Comparison of ENCODE assay signal across 8 cellular contexts in the genomic region with DNA sequence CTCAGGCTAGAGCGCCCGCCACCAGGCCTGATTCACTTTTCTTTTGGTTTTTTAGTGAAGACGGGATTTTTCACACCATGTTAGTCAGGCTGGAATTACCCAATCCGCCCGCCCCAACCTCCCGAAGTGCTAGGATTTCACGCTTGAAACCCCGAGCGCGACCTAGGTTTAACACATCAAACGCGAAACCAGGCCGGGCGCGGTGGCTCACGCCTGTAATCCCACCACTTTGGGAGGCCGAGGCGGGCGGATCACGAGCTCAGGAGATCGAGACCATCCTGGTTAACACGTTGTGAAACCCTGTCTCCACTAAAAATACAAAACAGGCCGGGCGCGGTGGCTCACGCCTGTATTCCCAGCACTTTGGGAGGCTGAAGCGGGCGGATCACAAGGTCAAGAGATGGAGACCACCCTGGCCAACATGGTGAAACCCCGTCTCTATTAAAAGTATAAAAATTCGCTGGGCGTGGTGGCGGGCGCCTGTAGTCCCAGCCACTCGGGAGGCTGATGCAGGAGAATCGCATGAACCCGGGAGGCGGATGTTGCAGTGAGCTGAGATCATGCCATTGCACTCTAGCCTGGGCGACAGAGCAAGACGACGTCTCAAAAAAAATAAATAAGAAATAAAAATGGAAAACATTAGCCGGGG. TPM values are rescaled to one million over a fixed set of nuclear protein-coding genes. Genes with fewer than 3 reads are reported as not detected.
DNase-seq lines count a peak whose midpoint lies in the region; ATAC-seq and TF ChIP-seq lines count a peak whose summit lies in the region.
"Not testable (repeated sequence)": the region's sequence is repeated elsewhere in the genome, so short reads cannot be mapped to it uniquely, and the experiment has no call there.

No MANE protein-coding gene starts in this region.

- not testable (repeated sequence) for H3K4ac ChIP-seq in mesenchymal stem cell (ENCODE audit: low read depth in 1 of 2, low read length in 2 of 2)

- H3K79me2 ChIP-seq in SK-N-SH (ENCODE audit: insufficient read depth), result peaks cover 33% of the 10 kb centered on the region

- H3K4me1 ChIP-seq in SK-N-SH (ENCODE audit: control insufficient read depth in 1 of 2, insufficient read depth in 2 of 2, low read depth in 1 of 2, low read length in 1 of 2) (peaks cover 13 to 15% of the 10 kb centered on the region in 2 experiments; a peak in 2 of 4 replicates), mesenchymal stem cell (ENCODE audit: control insufficient read depth, insufficient read depth, low read depth, low read length) (peaks cover 13% of the 10 kb centered on the region)

- not testable (repeated sequence) for H3K9me2 ChIP-seq in SK-N-SH

- not testable (repeated sequence) for H3K27ac Mint-ChIP-seq in activated T-helper 17 cell treated with anti-CD3 and anti-CD28 coated beads, Interleukin-2, amount 50 U/mL, for 72 hours

- H4K8ac ChIP-seq in mesenchymal stem cell (ENCODE audit: low read length), result not testable (repeated sequence)

- H3K4me3 Mint-ChIP-seq in activated T-helper 17 cell treated with anti-CD3 and anti-CD28 coated beads, Interleukin-2, amount 50 U/mL, for 72 hours, result not testable (repeated sequence)

- peaks cover 22% of the 10 kb centered on the region for H3K36me3 Mint-ChIP-seq in activated T-helper 17 cell treated with anti-CD3 and anti-CD28 coated beads, Interleukin-2, amount 50 U/mL, for 72 hours (ENCODE audit: low read depth)

- peak overlapping the region; percentile 50 for H2AFZ ChIP-seq in SK-N-SH (ENCODE audit: low read depth)
- H2AFZ ChIP-seq in mesenchymal stem cell (ENCODE audit: low read depth, low read length), result not testable (repeated sequence)

- H4K20me1 ChIP-seq in SK-N-SH (ENCODE audit: insufficient read depth), result not testable (repeated sequence)

- not testable (repeated sequence) for H3K9me3 ChIP-seq in SK-N-SH; mesenchymal stem cell (ENCODE audit: control insufficient read depth, low read length)

- H2BK5ac ChIP-seq in mesenchymal stem cell (ENCODE audit: low read depth, low read length, poor library complexity, severe bottlenecking), result not testable (repeated sequence)

- H3K4me1 Mint-ChIP-seq in activated T-helper 17 cell treated with anti-CD3 and anti-CD28 coated beads, Interleukin-2, amount 50 U/mL, for 72 hours, result peaks cover 18% of the 10 kb centered on the region

- H3K9ac ChIP-seq in SK-N-SH, result peak overlapping the region; percentile 82
- peak overlapping the region; percentile 96 for H3K9ac ChIP-seq in mesenchymal stem cell (ENCODE audit: low read length)

- H3K27ac ChIP-seq in SK-N-SH (ENCODE audit: low read depth in 2 of 2, low read length in 1 of 2), result peak overlapping the region; percentile 93 to 94
- peak overlapping the region; percentile 91 for H3K27ac ChIP-seq in mesenchymal stem cell (ENCODE audit: low read length, poor library complexity, severe bottlenecking)

- not testable (repeated sequence) for H3K36me3 ChIP-seq in SK-N-SH (replicated peaks in 1 of 2; ENCODE audit: control insufficient read depth in 1 of 2, insufficient read depth in 2 of 2, low read length in 1 of 2)
- H3K36me3 ChIP-seq in mesenchymal stem cell (ENCODE audit: control insufficient read depth in 1 of 2, insufficient read depth in 2 of 2, low read depth in 1 of 2, low read length in 2 of 2), result peaks cover 11% of the 10 kb centered on the region in 2 experiments

- not testable (repeated sequence) for TF ChIP-seq EP300 in SK-N-SH (IDR thresholded peaks at IDR 0.05; ENCODE audit: borderline replicate concordance in 1 of 2, low read depth in 1 of 2, low read length in 1 of 2)

- DNase-seq in ACHN (peak; percentile 67), NCI-H1092 treated with DMSO at 0.1 percent for 48 hours (lab: John Stamatoyannopoulos, UW) (peak; percentile 76), erythroblast (lab: John Stamatoyannopoulos, UW) (peak; percentile 73 to 88), mesenchymal stem cell (peak; percentile 99)
- DNase-seq in SK-N-SH, result not testable (repeated sequence)
- peak; percentile 90 for DNase-seq in stimulated activated CD4-positive, alpha-beta T cell treated with anti-CD3 and anti-CD28 coated beads, Interleukin-1b, Interleukin-23, amount 100 ng/mL, for 48 hours

- peak overlapping the region in 1 of 2 experiments; percentile 19 for H3K18ac ChIP-seq in mesenchymal stem cell (ENCODE audit: low read depth in 1 of 2, low read length in 2 of 2)

- not testable (repeated sequence) for TF ChIP-seq RAD21 in SK-N-SH (IDR thresholded peaks at IDR 0.05; ENCODE audit: low read length)

- not testable (repeated sequence) for H4K91ac ChIP-seq in mesenchymal stem cell (ENCODE audit: low read length)

- H3K27me3 Mint-ChIP-seq in activated T-helper 17 cell treated with anti-CD3 and anti-CD28 coated beads, Interleukin-2, amount 50 U/mL, for 72 hours, result not testable (repeated sequence)

- H2BK120ac ChIP-seq in mesenchymal stem cell (ENCODE audit: low read depth, low read length), result not testable (repeated sequence)

- not testable (repeated sequence) for TF ChIP-seq POLR2A in erythroblast (IDR thresholded peaks at IDR 0.05; ENCODE audit: low read length)

- not testable (repeated sequence) for H2AK5ac ChIP-seq in mesenchymal stem cell (ENCODE audit: low read length, severe bottlenecking)

- in situ Hi-C loops in ACHN (cut with HindIII; ENCODE audit: low pct_ligation_motif_present, low pct_unique_long_range_greater_than_20kb, low sequenced_read_pairs), result not testable (repeated sequence)

- not testable (repeated sequence) for H3K9me3 Mint-ChIP-seq in activated T-helper 17 cell treated with anti-CD3 and anti-CD28 coated beads, Interleukin-2, amount 50 U/mL, for 72 hours

- H3K4me2 ChIP-seq in SK-N-SH (peak overlapping the region; percentile 84), mesenchymal stem cell (ENCODE audit: low read length, poor library complexity, severe bottlenecking) (peak overlapping the region; percentile 75)

- H3K23ac ChIP-seq in mesenchymal stem cell (ENCODE audit: low read length in 2 of 2), result not testable (repeated sequence)

- H2BK15ac ChIP-seq in mesenchymal stem cell (ENCODE audit: low read depth, poor library complexity, severe bottlenecking), result not testable (repeated sequence)

- peak overlapping the region; percentile 81 to 97 for H3K4me3 ChIP-seq in SK-N-SH (ENCODE audit: low read depth in 2 of 2, low read length in 1 of 2)
- peak overlapping the region; percentile 17 to 98 for H3K4me3 ChIP-seq in mesenchymal stem cell (ENCODE audit: insufficient read depth in 1 of 2, low read depth in 1 of 2, low read length in 2 of 2)

- H3F3A ChIP-seq in SK-N-SH (replicated peaks; ENCODE audit: insufficient read depth), result peaks cover 24% of the 10 kb centered on the region

- not testable (repeated sequence) for H2BK12ac ChIP-seq in mesenchymal stem cell (ENCODE audit: low read length in 2 of 2)

- not testable (repeated sequence) for H3K14ac ChIP-seq in mesenchymal stem cell (ENCODE audit: low read length in 2 of 2)

- peaks cover 12% of the 10 kb centered on the region for H3K79me1 ChIP-seq in mesenchymal stem cell (replicated peaks; ENCODE audit: low read length, poor library complexity, severe bottlenecking)

- CTCF ChIA-PET in SK-N-SH (lab: Yijun Ruan, JAX), result interaction anchor here (0.9 to 3.0 kb wide), 7 partner anchors 10 to 79 kb away, joined by 3 to 18 read pairs (median 4); a partner anchor contains a TSS

- 1% methylated on average over 29 of the region's 41 CpGs for WGBS in SK-N-SH (ENCODE audit: low lambda C conversion rate)
- WGBS in mesenchymal stem cell, result under 1% methylated on average over 41 of the region's 41 CpGs

- H3K27me3 ChIP-seq in SK-N-SH (ENCODE audit: insufficient read depth); mesenchymal stem cell (ENCODE audit: control insufficient read depth in 1 of 2, insufficient read depth in 1 of 2, low read length in 2 of 2): not testable (repeated sequence)

- POLR2A ChIA-PET in SK-N-SH (lab: Yijun Ruan, JAX), result interaction anchor here (0.6 to 3.3 kb wide), 54 partner anchors 9 to 1077 kb away, joined by 3 to 146 read pairs (median 5); a partner anchor contains a TSS

- peak; percentile 5 for ATAC-seq in GM19372 (IDR thresholded peaks at IDR 0.05; ENCODE audit: low read depth, unreplicated experiment)
- peak; percentile 42 for ATAC-seq in activated T-helper 17 cell treated with anti-CD3 and anti-CD28 coated beads, Interleukin-2, amount 50 U/mL, for 72 hours (replicated peaks)

- not testable (repeated sequence) for TF ChIP-seq CTCF in SK-N-SH (IDR thresholded peaks at IDR 0.05)

RNA-seq across cellular contexts. Expression of a gene that starts 1.4 kb away (rescaled TPM):
- polyA plus RNA-seq in SK-N-SH (2012; rRNA removed), result 132 TPM in 2 replicates
- polyA plus RNA-seq in SK-N-SH (2012; cell fraction: cytosol; rRNA removed), result 57.7 and 95.4 TPM in 2 replicates
- 195 and 221 TPM in 2 replicates for polyA plus RNA-seq in SK-N-SH (2012; cell fraction: nucleus; rRNA removed)
- total RNA-seq in activated T-helper 17 cell treated with anti-CD3 and anti-CD28 coated beads, Interleukin-2, amount 50 U/mL, for 72 hours, result 100 to 1,000 TPM in 1 of 2 donors, 10 to 100 TPM in 1; 70.3 to 104 TPM
- 15.6 TPM for polyA plus RNA-seq in mesenchymal stem cell (2013, experiment 1 of 2)
- polyA plus RNA-seq in mesenchymal stem cell (2013, experiment 2 of 2), result 14.5 TPM

RNA-seq across cellular contexts. Expression of a gene that starts 8.2 kb away (rescaled TPM):
- not detected in 2 replicates for polyA plus RNA-seq in SK-N-SH (2012; rRNA removed)
- polyA plus RNA-seq in SK-N-SH (2012; cell fraction: cytosol; rRNA removed), result not detected in 2 replicates
- not detected in 2 replicates for polyA plus RNA-seq in SK-N-SH (2012; cell fraction: nucleus; rRNA removed)
- total RNA-seq in activated T-helper 17 cell treated with anti-CD3 and anti-CD28 coated beads, Interleukin-2, amount 50 U/mL, for 72 hours, result under 1 TPM; 0.82 TPM
- not detected for polyA plus RNA-seq in mesenchymal stem cell (2013, experiment 1 of 2)
- polyA plus RNA-seq in mesenchymal stem cell (2013, experiment 2 of 2), result 0.16 TPM

RNA-seq across cellular contexts. Expression of a gene that starts 9.0 kb away (rescaled TPM):
- polyA plus RNA-seq in SK-N-SH (2012; rRNA removed), result 24.2 and 27.4 TPM in 2 replicates
- polyA plus RNA-seq in SK-N-SH (2012; cell fraction: cytosol; rRNA removed), result 15.8 and 24.5 TPM in 2 replicates
- polyA plus RNA-seq in SK-N-SH (2012; cell fraction: nucleus; rRNA removed), result 14.1 and 24.6 TPM in 2 replicates
- 10 to 100 TPM; 23.4 to 32.0 TPM for total RNA-seq in activated T-helper 17 cell treated with anti-CD3 and anti-CD28 coated beads, Interleukin-2, amount 50 U/mL, for 72 hours
- 38.1 TPM for polyA plus RNA-seq in mesenchymal stem cell (2013, experiment 1 of 2)
- 36.9 TPM for polyA plus RNA-seq in mesenchymal stem cell (2013, experiment 2 of 2)

RNA-seq across cellular contexts. Expression of a gene that starts 35.6 kb away (rescaled TPM):
- polyA plus RNA-seq in SK-N-SH (2012; rRNA removed), result 47.6 and 59.7 TPM in 2 replicates
- 31.5 and 34.2 TPM in 2 replicates for polyA plus RNA-seq in SK-N-SH (2012; cell fraction: cytosol; rRNA removed)
- polyA plus RNA-seq in SK-N-SH (2012; cell fraction: nucleus; rRNA removed), result 220 and 356 TPM in 2 replicates
- total RNA-seq in activated T-helper 17 cell treated with anti-CD3 and anti-CD28 coated beads, Interleukin-2, amount 50 U/mL, for 72 hours, result 100 to 1,000 TPM in 1 of 2 donors, 10 to 100 TPM in 1; 85.8 to 115 TPM
- polyA plus RNA-seq in mesenchymal stem cell (2013, experiment 1 of 2), result 46.1 TPM
- 41.5 TPM for polyA plus RNA-seq in mesenchymal stem cell (2013, experiment 2 of 2)

RNA-seq across cellular contexts. Expression of a gene that starts 39.9 kb away (rescaled TPM):
- 212 and 308 TPM in 2 replicates for polyA plus RNA-seq in SK-N-SH (2012; rRNA removed)
- 158 and 172 TPM in 2 replicates for polyA plus RNA-seq in SK-N-SH (2012; cell fraction: cytosol; rRNA removed)
- polyA plus RNA-seq in SK-N-SH (2012; cell fraction: nucleus; rRNA removed), result 372 and 424 TPM in 2 replicates
- total RNA-seq in activated T-helper 17 cell treated with anti-CD3 and anti-CD28 coated beads, Interleukin-2, amount 50 U/mL, for 72 hours, result 100 to 1,000 TPM; 176 to 287 TPM
- polyA plus RNA-seq in mesenchymal stem cell (2013, experiment 1 of 2), result 107 TPM
- polyA plus RNA-seq in mesenchymal stem cell (2013, experiment 2 of 2), result 99.1 TPM
